Comparison of ENCODE assay signal across 8 cellular contexts in genomic region chr16:19524866-19525723, GRCh38. TPM values are rescaled to one million over a fixed set of nuclear protein-coding genes. Genes with fewer than 3 reads are reported as not detected.
DNase-seq lines count a peak whose midpoint lies in the region; ATAC-seq and TF ChIP-seq lines count a peak whose summit lies in the region.

No MANE protein-coding gene starts in this region.

- TF ChIP-seq RAD21 in SK-N-SH (IDR thresholded peaks at IDR 0.05; ENCODE audit: low read length): no peak

- TF ChIP-seq POLR2A in heart left ventricle (IDR thresholded peaks at IDR 0.05): no peak
- TF ChIP-seq POLR2A in esophagus squamous epithelium (IDR thresholded peaks at IDR 0.05): no peak

- H3K4me1 ChIP-seq in heart left ventricle: peaks cover 3 to 38% (median 26%) of the 10 kb centered on the region in 12 donors
- H3K4me1 ChIP-seq in SK-N-SH (ENCODE audit: control insufficient read depth in 1 of 2, insufficient read depth in 2 of 2, low read depth in 1 of 2, low read length in 1 of 2): peaks cover 8 to 20% of the 10 kb centered on the region in 2 experiments; a peak in 3 of 4 replicates
- peaks cover 11 to 46% (median 19%) of the 10 kb centered on the region in 3 donors for H3K4me1 ChIP-seq in esophagus squamous epithelium
- H3K4me1 ChIP-seq in parathyroid adenoma: peaks cover 10% of the 10 kb centered on the region

- DNase-seq in heart left ventricle: no peak
- no peak for DNase-seq in left cardiac atrium
- peak; percentile 28 for DNase-seq in SK-N-SH
- no peak for DNase-seq in esophagus squamous epithelium (lab: John Stamatoyannopoulos, UW)
- DNase-seq in HT-29 (ENCODE audit: low spot score): no peak
- DNase-seq in amniotic stem cell (lab: John Stamatoyannopoulos, UW): no peak
- DNase-seq in NCI-H128 (lab: John Stamatoyannopoulos, UW; ENCODE audit: unreplicated experiment): no peak

- WGBS in heart left ventricle, 4 donors: 27 to 43% (median 38%) methylated on average over 14 of the region's 14 CpGs
- WGBS in SK-N-SH (ENCODE audit: low lambda C conversion rate): 22% methylated on average over 14 of the region's 14 CpGs
- 21 to 31% methylated on average over 14 of the region's 14 CpGs for WGBS in esophagus squamous epithelium, 2 donors

- H3K79me2 ChIP-seq in SK-N-SH (ENCODE audit: insufficient read depth): peaks cover 54% of the 10 kb centered on the region
- no peaks in the 10 kb centered on the region for H3K79me2 ChIP-seq in parathyroid adenoma

- H3K27me3 ChIP-seq in heart left ventricle (no peaks in the 10 kb centered on the region), SK-N-SH (ENCODE audit: insufficient read depth) (no peaks in the 10 kb centered on the region), esophagus squamous epithelium (no peaks in the 10 kb centered on the region), parathyroid adenoma (ENCODE audit: control insufficient read depth, insufficient read depth, low read length) (no peaks in the 10 kb centered on the region)

- H2AFZ ChIP-seq in SK-N-SH (ENCODE audit: low read depth): peak overlapping the region; percentile 92
- H2AFZ ChIP-seq in parathyroid adenoma: peak overlapping the region; percentile 87

- H3K27ac ChIP-seq in heart left ventricle: peak overlapping the region in 3 of 12 donors; percentile 61 to 68 (median 67)
- H3K27ac ChIP-seq in SK-N-SH (ENCODE audit: low read depth in 2 of 2, low read length in 1 of 2): peak overlapping the region; percentile 54 to 85
- peak overlapping the region; percentile 71 to 85 (median 80) for H3K27ac ChIP-seq in esophagus squamous epithelium
- H3K27ac ChIP-seq in parathyroid adenoma: peak overlapping the region; percentile 37

- intact Hi-C loops in heart left ventricle (cut with DNase I) (loop anchor here in 2 of 10 donors (5.0 to 10.0 kb wide), 2 partner anchors 32 to 460 kb away; partner anchors contain the start of genes COQ7 (in 1 of the 2) and VPS35L (in 1 of the 2)), left cardiac atrium (cut with DNase I) (no loop called here), esophagus squamous epithelium (cut with DNase I) (no loop called here)

- peak overlapping the region; percentile 87 for H3K4me2 ChIP-seq in SK-N-SH
- H3K4me2 ChIP-seq in parathyroid adenoma (ENCODE audit: low read length): peak overlapping the region; percentile 74

- H3K9me2 ChIP-seq in SK-N-SH: no peaks in the 10 kb centered on the region

- H3K36me3 ChIP-seq in heart left ventricle (peaks cover 0 to 25% (median 18%) of the 10 kb centered on the region in 9 donors), SK-N-SH (replicated peaks in 1 of 2; ENCODE audit: control insufficient read depth in 1 of 2, insufficient read depth in 2 of 2, low read length in 1 of 2) (peaks cover 15 to 18% of the 10 kb centered on the region in 2 experiments), esophagus squamous epithelium (peaks cover 0 to 15% (median 0%) of the 10 kb centered on the region in 3 donors), parathyroid adenoma (ENCODE audit: control insufficient read depth, insufficient read depth, low read length) (no peaks in the 10 kb centered on the region)

- POLR2A ChIA-PET in SK-N-SH (lab: Yijun Ruan, JAX): interaction anchor here (0.7 to 2.3 kb wide), 2 partner anchors 23 to 30 kb away, joined by 4 to 15 read pairs; partner anchors contain the start of gene VPS35L

- CTCF ChIA-PET in SK-N-SH (lab: Yijun Ruan, JAX): interaction anchor here (1.1 to 2.6 kb wide), 6 partner anchors 8 to 556 kb away, joined by 3 to 14 read pairs (median 4); partner anchors contain the start of gene VPS35L

- H3K9ac ChIP-seq in SK-N-SH: peak overlapping the region; percentile 82
- H3K9ac ChIP-seq in parathyroid adenoma: no peak overlapping the region

- no peak for ATAC-seq in heart left ventricle
- no peak for ATAC-seq in left cardiac atrium

- H3K9me3 ChIP-seq in heart left ventricle (no peaks in the 10 kb centered on the region), SK-N-SH (no peaks in the 10 kb centered on the region), esophagus squamous epithelium (no peaks in the 10 kb centered on the region), parathyroid adenoma (ENCODE audit: control insufficient read depth, low read length) (no peaks in the 10 kb centered on the region)

- peaks cover 7% of the 10 kb centered on the region for H3F3A ChIP-seq in SK-N-SH (replicated peaks; ENCODE audit: insufficient read depth)

- no peak for TF ChIP-seq EP300 in SK-N-SH (IDR thresholded peaks at IDR 0.05; ENCODE audit: borderline replicate concordance in 1 of 2, low read depth in 1 of 2, low read length in 1 of 2)

- TF ChIP-seq CTCF in heart left ventricle (IDR thresholded peaks at IDR 0.05) (no peak), SK-N-SH (IDR thresholded peaks at IDR 0.05) (no peak), esophagus squamous epithelium (IDR thresholded peaks at IDR 0.05) (no peak), parathyroid adenoma (IDR thresholded peaks at IDR 0.05) (no peak)

- H4K20me1 ChIP-seq in SK-N-SH (ENCODE audit: insufficient read depth): no peaks in the 10 kb centered on the region

- H3K4me3 ChIP-seq in heart left ventricle (peak overlapping the region; percentile 55 to 97 (median 90)), SK-N-SH (ENCODE audit: low read depth in 2 of 2, low read length in 1 of 2) (peak overlapping the region; percentile 93 to 99), esophagus squamous epithelium (peak overlapping the region; percentile 63 to 99 (median 90)), parathyroid adenoma (ENCODE audit: low read depth, low read length) (peak overlapping the region; percentile 71)

TF ChIP-seq in SK-N-SH, 30 proteins besides CTCF, POLR2A, EP300 and RAD21:
- peak; percentile 58; the same call in 1 of the 2 replicates for TF ChIP-seq MXI1 (IDR thresholded peaks at IDR 0.05; ENCODE audit: low read depth, low read length)
- TF ChIP-seq FOXJ3 (CRISPR knock-in tag; IDR thresholded peaks at IDR 0.05): no peak
TF ChIP-seq in SK-N-SH: peak in this region for 1.

RNA-seq across cellular contexts. Expression of gene CCP110, which starts 1.4 kb away (rescaled TPM):
- total RNA-seq in heart left ventricle (10 to 100 TPM in 3 of 9 donors, 1 to 10 TPM in 6; 5.6 to 13.5 (median 8.7) TPM), left cardiac atrium (1 to 10 TPM; 7.9 to 9.3 TPM), esophagus squamous epithelium (10 to 100 TPM in 1 of 4 donors, 1 to 10 TPM in 3; 6.4 to 13.7 (median 7.4) TPM)
- polyA plus RNA-seq in heart left ventricle (1 to 10 TPM; 3.1 to 5.3 TPM), SK-N-SH (2012; rRNA removed) (5.4 and 7.0 TPM in 2 replicates)
- polyA plus RNA-seq in SK-N-SH (2012; cell fraction: cytosol; rRNA removed): 8.9 and 9.7 TPM in 2 replicates
- 4.6 and 9.4 TPM in 2 replicates for polyA plus RNA-seq in SK-N-SH (2012; cell fraction: nucleus; rRNA removed)
- 3.4 and 4.8 TPM in 2 replicates for total RNA-seq in HT-29 (2014; rRNA removed; shearing (Covaris generic))

RNA-seq across cellular contexts. Expression of gene GDE1, which starts 3.2 kb away (rescaled TPM):
- total RNA-seq in heart left ventricle (100 to 1,000 TPM in 5 of 9 donors, 10 to 100 TPM in 4; 77.7 to 134 (median 109) TPM), left cardiac atrium (10 to 100 TPM; 93.7 to 96.3 TPM), esophagus squamous epithelium (10 to 100 TPM; 36.3 to 66.4 (median 41.2) TPM)
- polyA plus RNA-seq in heart left ventricle (10 to 100 TPM; 53.3 to 80.9 TPM), SK-N-SH (2012; rRNA removed) (37.0 and 40.5 TPM in 2 replicates)
- polyA plus RNA-seq in SK-N-SH (2012; cell fraction: cytosol; rRNA removed): 62.5 and 70.0 TPM in 2 replicates
- 9.9 and 17.6 TPM in 2 replicates for polyA plus RNA-seq in SK-N-SH (2012; cell fraction: nucleus; rRNA removed)
- total RNA-seq in HT-29 (2014; rRNA removed; shearing (Covaris generic)): 64.4 and 67.2 TPM in 2 replicates

RNA-seq across cellular contexts. Expression of gene VPS35L, which starts 30.4 kb away (rescaled TPM):
- total RNA-seq in heart left ventricle (10 to 100 TPM; 20.6 to 47.3 (median 27.0) TPM), left cardiac atrium (10 to 100 TPM; 31.3 to 34.3 TPM), esophagus squamous epithelium (10 to 100 TPM; 20.8 to 32.9 (median 23.9) TPM)
- polyA plus RNA-seq in heart left ventricle (10 to 100 TPM; 13.7 to 17.8 TPM), SK-N-SH (2012; rRNA removed) (24.8 and 35.3 TPM in 2 replicates)
- 29.8 and 32.3 TPM in 2 replicates for polyA plus RNA-seq in SK-N-SH (2012; cell fraction: cytosol; rRNA removed)
- 50.6 and 52.1 TPM in 2 replicates for polyA plus RNA-seq in SK-N-SH (2012; cell fraction: nucleus; rRNA removed)
- total RNA-seq in HT-29 (2014; rRNA removed; shearing (Covaris generic)): 0.65 and 1.7 TPM in 2 replicates
